Comparison of ENCODE assay signal across 15 cellular contexts in the genomic region with DNA sequence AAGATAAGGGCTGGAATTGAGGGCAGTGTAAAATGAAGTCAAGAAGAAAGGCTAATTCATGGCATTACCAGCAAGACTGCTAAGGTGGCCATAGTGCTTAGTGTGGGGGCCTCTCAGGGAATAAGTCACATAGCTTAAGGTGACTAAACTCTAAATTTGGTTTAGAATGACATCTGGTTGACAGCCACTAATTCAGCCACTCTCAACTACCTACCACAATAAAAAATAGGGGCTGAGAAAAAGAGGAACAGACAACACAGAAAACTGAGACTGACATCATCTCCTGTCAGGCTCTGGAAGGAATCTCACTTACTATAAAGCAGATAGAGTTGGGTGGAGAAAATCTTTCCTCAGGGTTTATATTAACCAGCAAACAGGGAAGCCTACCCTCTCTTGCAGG.
DNase-seq lines count a peak whose midpoint lies in the region; ATAC-seq and TF ChIP-seq lines count a peak whose summit lies in the region.
"Had no signal": no experiment of that assay in that cellular context is flagged by ENCODE, and none has a peak within 500 bp of the region (broad histone marks: within the 10 kb centered on the region; RNA-seq: fewer than 3 reads in every experiment).

No MANE protein-coding gene starts in this region.

- TF ChIP-seq POLR2A in gastrocnemius medialis (IDR thresholded peaks at IDR 0.05) = no peak

- H3K36me3 ChIP-seq in effector memory CD4-positive, alpha-beta T cell (ENCODE audit: control insufficient read depth, insufficient read depth, low read length) = no peaks in the 10 kb centered on the region
- no peaks in the 10 kb centered on the region for H3K36me3 ChIP-seq in gastrocnemius medialis

- ATAC-seq in GM18511 (IDR thresholded peaks at IDR 0.05; ENCODE audit: unreplicated experiment) (peak; percentile 81), GM21360 (IDR thresholded peaks at IDR 0.05; ENCODE audit: unreplicated experiment) (peak; percentile 61), HG02981 (IDR thresholded peaks at IDR 0.05; ENCODE audit: unreplicated experiment) (peak; percentile 75), gastrocnemius medialis (no peak)
- ATAC-seq: activated CD4-positive, CD25-positive, alpha-beta regulatory T cell treated with anti-CD3 and anti-CD28 coated beads, Interleukin-2, amount 50 U/mL, for 24 hours; naive thymus-derived CD8-positive, alpha-beta T cell had no signal

- intact Hi-C loops in gastrocnemius medialis (cut with DNase I; ENCODE audit: low total_unique reads) = no loop called here

- H3K27me3 ChIP-seq in effector memory CD4-positive, alpha-beta T cell (replicated peaks; ENCODE audit: control insufficient read depth, insufficient read depth, low read length, poor library complexity, severe bottlenecking) = no peaks in the 10 kb centered on the region
- no peaks in the 10 kb centered on the region for H3K27me3 ChIP-seq in gastrocnemius medialis

- H3K27ac ChIP-seq in effector memory CD4-positive, alpha-beta T cell (ENCODE audit: insufficient read depth, low read length, poor library complexity, severe bottlenecking) = no peak overlapping the region
- no peak overlapping the region for H3K27ac ChIP-seq in gastrocnemius medialis

- no peaks in the 10 kb centered on the region for H3K4me1 ChIP-seq in effector memory CD4-positive, alpha-beta T cell (ENCODE audit: control insufficient read depth, insufficient read depth, low read length, poor library complexity, severe bottlenecking)
- no peaks in the 10 kb centered on the region for H3K4me1 ChIP-seq in gastrocnemius medialis

- in situ Hi-C loops in gastrocnemius medialis (cut with MboI; ENCODE audit: low sequenced_read_pairs in 4 of 4) = no loop called here

- DNase-seq in Kasumi-1 (lab: John Stamatoyannopoulos, UW) (peak; percentile 19 to 28), AG08396 (ENCODE audit: low spot score) (no peak), gastrocnemius medialis (no peak), NCI-H146 (lab: John Stamatoyannopoulos, UW) (no peak)
- DNase-seq in effector memory CD4-positive, alpha-beta T cell = no peak
- DNase-seq: endodermal cell; IMR-90; kidney glomerular epithelial cell; naive thymus-derived CD8-positive, alpha-beta T cell; NCI-H1930; retina had no signal

- no peak overlapping the region for H3K4me3 ChIP-seq in effector memory CD4-positive, alpha-beta T cell (ENCODE audit: insufficient read depth, low read depth, low read length, poor library complexity, severe bottlenecking)
- no peak overlapping the region for H3K4me3 ChIP-seq in gastrocnemius medialis

- no peak for TF ChIP-seq CTCF in gastrocnemius medialis (IDR thresholded peaks at IDR 0.05 in 4 of 5, conservative IDR thresholded peaks at IDR 0.05 in 1 of 5)

- H3K9me3 ChIP-seq in effector memory CD4-positive, alpha-beta T cell (ENCODE audit: control insufficient read depth, low read length) = no peaks in the 10 kb centered on the region
- no peaks in the 10 kb centered on the region for H3K9me3 ChIP-seq in gastrocnemius medialis

Comparison
In these comparisons a context has a peak if more than half of its experiments do, and no peak if none do; other contexts are left out.
1. ATAC-seq: peak in GM18511 (single experiment), GM21360 (single experiment) and HG02981 (single experiment); none in gastrocnemius medialis (0 of 2).
2. DNase-seq: peak in Kasumi-1 (2 of 2); none in AG08396 (single experiment), effector memory CD4-positive, alpha-beta T cell (0 of 3), gastrocnemius medialis (0 of 2) and NCI-H146 (single experiment).